8 cellular contexts compared by ENCODE assay signal in the genomic region with DNA sequence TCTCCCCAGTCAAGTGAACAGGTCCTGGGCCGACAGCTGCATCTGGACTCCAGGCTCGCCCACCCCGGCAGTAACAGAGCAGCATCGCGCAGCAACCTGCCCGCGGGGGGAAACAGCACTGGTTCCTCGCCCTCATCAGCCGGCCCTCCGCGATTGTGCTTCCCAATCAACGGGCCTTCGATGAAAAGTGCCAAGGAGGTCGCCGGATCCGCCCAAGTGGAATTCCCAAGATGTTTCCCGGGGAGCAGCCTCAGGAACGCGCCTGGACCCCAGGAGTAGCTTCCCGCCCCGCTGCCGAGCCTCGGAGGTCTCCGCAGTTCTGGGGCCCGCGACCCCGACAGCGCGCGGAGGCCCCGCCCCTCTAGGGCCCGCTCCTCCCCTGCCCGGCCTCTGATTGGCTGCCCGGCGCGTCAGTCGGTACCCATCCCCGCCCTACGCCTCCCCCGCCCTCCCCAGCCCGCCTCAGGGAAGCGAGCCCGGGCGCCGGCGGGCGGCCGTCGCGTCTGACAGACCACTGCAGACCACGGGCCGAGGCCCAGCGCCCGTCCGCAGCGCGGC. TPM values are rescaled to one million over a fixed set of nuclear protein-coding genes. Genes with fewer than 3 reads are reported as not detected.
DNase-seq lines count a peak whose midpoint lies in the region; ATAC-seq, FAIRE-seq and TF ChIP-seq lines count a peak whose summit lies in the region.

Gene OTULINL, plus strand, starts transcription at position 460 of the 558 bp plus-strand sequence. CDS start 103 bp downstream, outside the sequence.

- POLR2A ChIA-PET in HepG2 (lab: Yijun Ruan, JAX) = no interaction called here

- TF ChIP-seq RAD21 in HepG2 (CRISPR knock-in tag; IDR thresholded peaks at IDR 0.05) = no peak

- no peaks in the 10 kb centered on the region for H3K79me2 ChIP-seq in HepG2 (ENCODE audit: insufficient read depth, low read length)

- H3K36me3 ChIP-seq in colonic mucosa = no peaks in the 10 kb centered on the region
- no peaks in the 10 kb centered on the region for H3K36me3 ChIP-seq in HepG2 (replicated peaks in 1 of 2; ENCODE audit: control insufficient read depth in 1 of 2, insufficient read depth in 2 of 2, low read length in 2 of 2)

- no peaks in the 10 kb centered on the region for H3K9me3 ChIP-seq in colonic mucosa
- no peaks in the 10 kb centered on the region for H3K9me3 ChIP-seq in HepG2 (ENCODE audit: low read length)

- FAIRE-seq in HepG2 (lab: Jason Lieb, UNC) = no peak

- ATAC-seq in GM19043 (IDR thresholded peaks at IDR 0.05; ENCODE audit: low read depth, unreplicated experiment) = peak; percentile 95
- ATAC-seq in HG03342 (IDR thresholded peaks at IDR 0.05; ENCODE audit: unreplicated experiment) = peak; percentile 97
- peak; percentile 95 for ATAC-seq in HepG2

- no peak for TF ChIP-seq CTCF in AG10803 (conservative IDR thresholded peaks at IDR 0.05; ENCODE audit: low read length)
- no peak for TF ChIP-seq CTCF in colonic mucosa (IDR thresholded peaks at IDR 0.05)
- TF ChIP-seq CTCF in HepG2 (CRISPR knock-in tag; IDR thresholded peaks at IDR 0.05) = no peak

- CTCF ChIA-PET in HepG2 (lab: Yijun Ruan, JAX; ENCODE audit: low intra/inter-chr PET ratio, low total read pairs) = no interaction called here

- peak within 1 kb of the TSS; percentile 62 for H3K27ac ChIP-seq in colonic mucosa
- H3K27ac ChIP-seq in HepG2 (ENCODE audit: extremely low read length, insufficient read depth, low read length) = no peak within 1 kb of the TSS

- H3K27me3 ChIP-seq in colonic mucosa (no peaks in the 10 kb centered on the region), HepG2 (ENCODE audit: control insufficient read depth in 1 of 2, insufficient read depth in 2 of 2, low read length in 2 of 2) (peaks cover 7 to 60% of the 10 kb centered on the region in 2 experiments)

- no peak within 1 kb of the TSS for H2AFZ ChIP-seq in HepG2 (ENCODE audit: low read length)

- no peaks in the 10 kb centered on the region for H4K20me1 ChIP-seq in HepG2 (ENCODE audit: insufficient read depth, low read length)

- in situ Hi-C loops in HepG2 (cut with HindIII; ENCODE audit: extremely low pct_ligation_motif_present, low pct_unique_long_range_greater_than_20kb) = no loop called here

- intact Hi-C loops in colonic mucosa (cut with DNase I) (no loop called here), HepG2 (cut with micrococcal nuclease; ENCODE audit: unreplicated experiment) (loop anchor here (1.0 kb wide), 1 partner anchor 36 kb away; no protein-coding TSS in a partner anchor)

- no peak for TF ChIP-seq POLR2A in HepG2 (IDR thresholded peaks at IDR 0.05; ENCODE audit: insufficient read depth in 1 of 2, low read depth in 2 of 2, low read length in 2 of 2)

- peak within 1 kb of the TSS; percentile 60 for H3K4me3 ChIP-seq in AG10803 (ENCODE audit: low read length)
- peak within 1 kb of the TSS; percentile 74 for H3K4me3 ChIP-seq in colonic mucosa
- peak within 1 kb of the TSS; percentile 52 to 71 (median 53); a peak in 5 of 6 replicates for H3K4me3 ChIP-seq in HepG2 (replicated peaks in 1 of 3; ENCODE audit: insufficient read depth in 1 of 3, low read depth in 2 of 3, low read length in 3 of 3)

- H3K4me1 ChIP-seq in colonic mucosa (no peaks in the 10 kb centered on the region), HepG2 (ENCODE audit: insufficient read depth, low read length) (peaks cover 21% of the 10 kb centered on the region)

- DNase-seq in AG10803 (ENCODE audit: low read depth) (peak; percentile 65), NCI-H510A treated with DMSO at 0.1 percent for 48 hours (lab: John Stamatoyannopoulos, UW) (peak; percentile 85), colonic mucosa (peak; percentile 95), HepG2 (ENCODE audit: low spot score) (peak; percentile 24)
- DNase-seq in activated CD4-positive, alpha-beta T cell treated with anti-CD3 and anti-CD28 coated beads for 48 hours = peak; percentile 88
- DNase-seq in stimulated activated CD4-positive, alpha-beta T cell treated with anti-CD3 and anti-CD28 coated beads, Interleukin-4, amount 100 ng/mL, for 1 hour = peak; percentile 91

- TF ChIP-seq EP300 in HepG2 (IDR thresholded peaks at IDR 0.05; ENCODE audit: low read depth in 2 of 2, low read length in 2 of 2) (no peak), HepG2 (CRISPR knock-in tag; IDR thresholded peaks at IDR 0.05; ENCODE audit: borderline replicate concordance) (no peak)

- peak within 1 kb of the TSS; percentile 71 for H3K4me2 ChIP-seq in HepG2 (ENCODE audit: low read depth, low read length)

- WGBS in HepG2 (ENCODE audit: low lambda C conversion rate) = 4% methylated on average over 13 of the region's 57 CpGs

- H3K9ac ChIP-seq in colonic mucosa (ENCODE audit: low read depth in 2 of 2, low read length in 2 of 2) = peak within 1 kb of the TSS; percentile 75 to 87
- no peak within 1 kb of the TSS for H3K9ac ChIP-seq in HepG2 (ENCODE audit: insufficient read depth, low read depth, low read length)

- no TSS peak for BruUV-seq in HepG2 (replicated peaks; lab: Mats Ljungman, UMichigan)

TF ChIP-seq in HepG2, 621 proteins besides CTCF, POLR2A, EP300 and RAD21 (continues in another document):
- TF ChIP-seq EZH2 (conservative IDR thresholded peaks at IDR 0.05; ENCODE audit: low read depth, low read length) (peak; percentile 82), ZNF780A (CRISPR knock-in tag; IDR thresholded peaks at IDR 0.05) (no peak), POGZ (CRISPR knock-in tag; IDR thresholded peaks at IDR 0.05) (no peak), NFYC (CRISPR knock-in tag; IDR thresholded peaks at IDR 0.05) (peak; percentile 82), ZNF777 (CRISPR knock-in tag; IDR thresholded peaks at IDR 0.05) (peak; percentile 89; the same call in 1 of the 2 replicates)
- TF ChIP-seq, protein P1, sequence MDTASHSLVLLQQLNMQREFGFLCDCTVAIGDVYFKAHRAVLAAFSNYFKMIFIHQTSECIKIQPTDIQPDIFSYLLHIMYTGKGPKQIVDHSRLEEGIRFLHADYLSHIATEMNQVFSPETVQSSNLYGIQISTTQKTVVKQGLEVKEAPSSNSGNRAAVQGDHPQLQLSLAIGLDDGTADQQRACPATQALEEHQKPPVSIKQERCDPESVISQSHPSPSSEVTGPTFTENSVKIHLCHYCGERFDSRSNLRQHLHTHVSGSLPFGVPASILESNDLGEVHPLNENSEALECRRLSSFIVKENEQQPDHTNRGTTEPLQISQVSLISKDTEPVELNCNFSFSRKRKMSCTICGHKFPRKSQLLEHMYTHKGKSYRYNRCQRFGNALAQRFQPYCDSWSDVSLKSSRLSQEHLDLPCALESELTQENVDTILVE (CRISPR knock-in tag; IDR thresholded peaks at IDR 0.05) = no peak

RNA-seq across cellular contexts. Expression of gene OTULINL, which starts in this region (rescaled TPM):
- 10 to 100 TPM; 58.5 to 60.1 TPM for total RNA-seq in colonic mucosa
- total RNA-seq in HepG2 (2016; rRNA removed; fragmentation: Illumina TruSeq; extraction: Trizol) = 0.36 and 0.40 TPM in 2 replicates
- 0.35 TPM in 1 of 2 replicates, not detected in the other for total RNA-seq in HepG2 (2016; cell fraction: cytosol; rRNA removed; fragmentation: Illumina TruSeq; extraction: Trizol; ENCODE audit: low read depth)
- 0.22 and 0.49 TPM in 2 replicates for total RNA-seq in HepG2 (2016; cell fraction: insoluble cytoplasmic fraction; rRNA removed; fragmentation: Illumina TruSeq; extraction: Trizol)
- total RNA-seq in HepG2 (2016; cell fraction: membrane; rRNA removed; fragmentation: Illumina TruSeq; extraction: Trizol) = 0.24 and 0.34 TPM in 2 replicates
- total RNA-seq in HepG2 (2016; cell fraction: nucleus; rRNA removed; fragmentation: Illumina TruSeq; extraction: Trizol) = 0.34 and 0.66 TPM in 2 replicates
- 0.04 and 0.08 TPM in 2 replicates for polyA plus RNA-seq in HepG2 (2011; rRNA removed)
- polyA plus RNA-seq in HepG2 (2011; cell fraction: cytosol; rRNA removed) = 0.07 and 0.15 TPM in 2 replicates
- 0.03 TPM in 1 of 2 replicates, not detected in the other for polyA plus RNA-seq in HepG2 (2011; cell fraction: nucleus; rRNA removed)
- polyA plus RNA-seq in HepG2 (2012) = 0.05 and 0.07 TPM in 2 replicates
- 0.03 and 0.05 TPM in 2 replicates for polyA plus RNA-seq in HepG2 (2016; cell fraction: cytosol; fragmentation: Illumina TruSeq; extraction: Trizol; ENCODE audit: low read depth)
- 0.14 and 0.72 TPM in 2 replicates for polyA plus RNA-seq in HepG2 (2016; cell fraction: insoluble cytoplasmic fraction; fragmentation: Illumina TruSeq; extraction: Trizol; ENCODE audit: low read depth)
- polyA plus RNA-seq in HepG2 (2016; cell fraction: membrane; fragmentation: Illumina TruSeq; extraction: Trizol; ENCODE audit: low read depth) = 0.08 and 0.09 TPM in 2 replicates
- 0.21 and 0.40 TPM in 2 replicates for polyA plus RNA-seq in HepG2 (2016; cell fraction: nucleus; fragmentation: Illumina TruSeq; extraction: Trizol; ENCODE audit: insufficient read depth, low read depth)
- polyA minus RNA-seq in HepG2 (2011; rRNA and poly(A)+ RNA removed; ENCODE audit: low replicate concordance) = 12.8 TPM in 1 of 2 replicates, not detected in the other
- polyA minus RNA-seq in HepG2 (2011; cell fraction: cytosol; rRNA and poly(A)+ RNA removed) = not detected in 2 replicates
- polyA minus RNA-seq in HepG2 (2011; cell fraction: nucleus; rRNA and poly(A)+ RNA removed) = 0.13 TPM in 1 of 2 replicates, not detected in the other

Comparison
In these comparisons a context has a peak if more than half of its experiments do, and no peak if none do; other contexts are left out.
1. RNA of gene OTULINL (total RNA-seq): 58.5 to 60.1 TPM in colonic mucosa; 0.22 to 0.66 TPM in HepG2; every median in the first group is over 10 times any median in the second.
2. DNase-seq: peak in every context shown above with its lines; median percentile 95 in colonic mucosa; 91 in stimulated activated CD4-positive, alpha-beta T cell treated with anti-CD3 and anti-CD28 coated beads, Interleukin-4, amount 100 ng/mL, for 1 hour; 88 in activated CD4-positive, alpha-beta T cell treated with anti-CD3 and anti-CD28 coated beads for 48 hours; 85 in NCI-H510A treated with DMSO at 0.1 percent for 48 hours; 65 in AG10803; 24 in HepG2.
3. Peak in every context shown above with its lines, with median percentiles within 50 percentile points of each other: H3K4me3 ChIP-seq and ATAC-seq.